ENCODE assay signal across 24 cellular contexts in genomic region chr18:48323151-48323550, GRCh38.
"Had no signal": no experiment of that assay in that cellular context is flagged by ENCODE, and none has a peak within 500 bp of the region (broad histone marks: within the 10 kb centered on the region; RNA-seq: fewer than 3 reads in every experiment).

No MANE protein-coding gene starts in this region.

- H3K4me1 ChIP-seq: colonic mucosa had no signal

- H3K9me3 ChIP-seq: ascending aorta, colonic mucosa, esophagus squamous epithelium, gastroesophageal sphincter had no signal

- DNase-seq: activated CD4-positive, alpha-beta memory T cell treated with anti-CD3 and anti-CD28 coated beads for 36 hours; activated CD4-positive, alpha-beta T cell treated with anti-CD3 and anti-CD28 coated beads for 36 hours; activated CD4-positive, alpha-beta T cell treated with anti-CD3 and anti-CD28 coated beads, Interleukin-2, amount 10 ng/mL, durations not matched to agents 24 days and 14 days; activated CD4-positive, CD25-positive, alpha-beta regulatory T cell; activated CD4-positive, CD25-positive, alpha-beta regulatory T cell treated with anti-CD3 and anti-CD28 coated beads, Interleukin-2, amount 50 U/mL, for 72 hours; activated CD8-positive, alpha-beta memory T cell treated with anti-CD3 and anti-CD28 coated beads, Interleukin-2, amount 10 ng/mL, durations not matched to agents 7 days and 5 days; activated CD8-positive, alpha-beta memory T cell treated with anti-CD3 and anti-CD28 coated beads, Interleukin-2, amount 50 U/mL, for 4 hours; activated CD8-positive, alpha-beta T cell treated with anti-CD3 and anti-CD28 coated beads, Interleukin-2, amount 10 ng/mL, durations not matched to agents 7 days and 5 days; activated gamma-delta T cell; activated naive CD4-positive, alpha-beta T cell; activated naive CD4-positive, alpha-beta T cell treated with anti-CD3 and anti-CD28 coated beads, Interleukin-2, amount 10 ng/mL, durations not matched to agents 7 days and 5 days; activated naive CD8-positive, alpha-beta T cell treated with anti-CD3 and anti-CD28 coated beads, Interleukin-2, amount 10 ng/mL, durations not matched to agents 7 days and 5 days; activated T-cell treated with anti-CD3 and anti-CD28 coated beads, Interleukin-2, amount 50 U/mL, for 1 hour; activated T-cell treated with anti-CD3 and anti-CD28 coated beads, Interleukin-2, amount 50 U/mL, for 48 hours; central memory CD4-positive, alpha-beta T cell; cerebellar nuclear complex; colonic mucosa; effector memory CD4-positive, alpha-beta T cell; endodermal cell; esophagus squamous epithelium; foreskin melanocyte; T-helper 2 cell had no signal

- H3K36me3 ChIP-seq: ascending aorta, colonic mucosa, esophagus squamous epithelium, gastroesophageal sphincter had no signal

- H3K27me3 ChIP-seq: ascending aorta, colonic mucosa, esophagus squamous epithelium, gastroesophageal sphincter had no signal

- H3K4me3 ChIP-seq: ascending aorta, colonic mucosa, esophagus squamous epithelium, gastroesophageal sphincter had no signal

- H3K27ac ChIP-seq: ascending aorta, colonic mucosa, gastroesophageal sphincter had no signal
